26 cellular contexts compared by ENCODE assay signal in the genomic region with DNA sequence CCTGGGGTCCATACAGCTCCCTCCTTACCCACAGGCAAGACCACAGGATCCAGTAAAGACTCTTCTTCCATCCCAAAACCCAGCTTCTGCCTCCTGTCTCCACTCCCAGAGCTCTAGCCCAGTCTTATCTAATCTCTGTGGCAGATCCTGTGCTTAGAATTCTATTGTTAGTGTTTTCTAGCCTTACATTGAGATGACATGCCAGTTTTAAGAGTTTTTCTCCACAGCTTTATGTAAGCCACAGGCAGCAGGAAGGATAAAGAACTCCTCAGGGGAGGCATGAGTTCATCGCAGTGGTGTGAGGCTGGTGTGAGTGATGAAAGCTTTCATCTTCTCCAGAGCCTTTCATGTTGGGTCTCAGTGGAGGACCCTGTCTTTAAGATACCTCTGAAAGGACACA.
"Had no signal": no experiment of that assay in that cellular context is flagged by ENCODE, and none has a peak within 500 bp of the region (broad histone marks: within the 10 kb centered on the region; RNA-seq: fewer than 3 reads in every experiment).

No MANE protein-coding gene starts in this region.

- H3K9ac ChIP-seq: KMS-11 had no signal

- H3K27me3 ChIP-seq: adrenal gland had no signal

- H3K27ac ChIP-seq: adrenal gland, KMS-11, PC-9, RWPE1, SK-N-MC had no signal

- DNase-seq: activated CD4-positive, alpha-beta memory T cell treated with anti-CD3 and anti-CD28 coated beads for 36 hours; activated CD4-positive, alpha-beta T cell treated with anti-CD3 and anti-CD28 coated beads, Interleukin-2, amount 10 ng/mL, durations not matched to agents 7 days and 5 days; activated CD8-positive, alpha-beta memory T cell treated with anti-CD3 and anti-CD28 coated beads, Interleukin-2, amount 50 U/mL, for 4 hours; activated gamma-delta T cell treated with Interleukin-2 at 50 U/mL for 16 hours; activated naive CD4-positive, alpha-beta T cell treated with anti-CD3 and anti-CD28 coated beads for 36 hours; activated T-cell treated with anti-CD3 and anti-CD28 coated beads for 4 hours; activated T-cell treated with anti-CD3 and anti-CD28 coated beads, Interleukin-2, amount 50 U/mL, for 4 hours; adrenal gland; anterior cingulate cortex; MM.1S; MV-4-11; NCI-H1092; NCI-H1436 treated with DMSO at 0.1 percent for 48 hours; NCI-H1694 treated with DMSO at 0.1 percent for 48 hours; NCI-H2029; NCI-H510A; NCI-H526; NCI-H748 treated with DMSO at 0.1 percent for 48 hours; NK-92 treated with Interleukin-12 subunit alpha and Interleukin-12 subunit beta, amount 100 ng/mL, for 24 hours; PC-9; SIG-M5 had no signal

- H3K9me3 ChIP-seq: adrenal gland had no signal

- ATAC-seq: activated naive CD4-positive, alpha-beta T cell treated with anti-CD3 and anti-CD28 coated beads, Interleukin-2, amount 50 U/mL, for 72 hours; activated T-cell treated with anti-CD3 and anti-CD28 coated beads, Interleukin-2, amount 50 U/mL, for 4 hours; Right ventricle myocardium inferior had no signal

- H3K4me2 ChIP-seq: KMS-11, PC-9 had no signal

- H3K36me3 ChIP-seq: adrenal gland had no signal

- H3K4me1 ChIP-seq: adrenal gland had no signal

- H2AFZ ChIP-seq: PC-9 had no signal

- H3K4me3 ChIP-seq: adrenal gland, PC-9, SK-N-MC had no signal
